In genomic region chr7:45856888-45857287, GRCh38 we compare ENCODE assay signal across 7 cellular contexts. TPM values are rescaled to one million over a fixed set of nuclear protein-coding genes. Genes with fewer than 3 reads are reported as not detected.
"Had no signal": no experiment of that assay in that cellular context is flagged by ENCODE, and none has a peak within 500 bp of the region (broad histone marks: within the 10 kb centered on the region; RNA-seq: fewer than 3 reads in every experiment).

No MANE protein-coding gene starts in this region.

RNA-seq across cellular contexts. Expression of gene CCDC201, which starts 16.0 kb away (rescaled TPM):
- total RNA-seq: GM23248, GM23338, H1, H7, H9, HFFc6 had no signal
- polyA plus RNA-seq: GM23248, GM23338, H1 had no signal

RNA-seq across cellular contexts. Expression of gene IGFBP1, which starts 31.4 kb away (rescaled TPM):
- total RNA-seq: GM23338, H1, H4, H7, H9, HFFc6 had no signal
- polyA plus RNA-seq: GM23338, H1 had no signal
